ENCODE assay signal across 17 cellular contexts in the genomic region with DNA sequence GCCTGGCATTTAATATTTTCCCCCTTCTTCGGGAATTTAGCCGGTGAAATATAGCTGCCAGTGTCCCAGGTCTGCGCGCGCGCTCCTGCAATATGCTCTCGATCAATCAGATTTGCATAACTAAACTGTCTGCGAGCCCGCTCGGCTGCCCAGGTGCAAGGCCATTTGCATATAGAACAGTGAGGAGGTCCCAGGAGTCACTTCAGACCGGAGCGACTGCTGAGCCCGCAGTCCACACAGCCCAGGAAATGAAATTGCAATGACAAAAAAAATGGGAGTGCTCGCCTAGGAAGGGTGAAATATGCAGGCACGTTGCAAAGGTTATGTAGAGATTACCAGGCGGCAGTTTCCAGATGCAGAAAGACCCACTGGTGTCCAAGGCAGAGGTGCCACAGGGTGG.
A peak's percentile ranks its signal among the peaks of the same experiment; 100 is the strongest.
DNase-seq lines count a peak whose midpoint lies in the region; ATAC-seq, FAIRE-seq and TF ChIP-seq lines count a peak whose summit lies in the region.
"Had no signal": no experiment of that assay in that cellular context is flagged by ENCODE, and none has a peak within 500 bp of the region (broad histone marks: within the 10 kb centered on the region; RNA-seq: fewer than 3 reads in every experiment).

No MANE protein-coding gene starts in this region.

- 0 out of 2 replicates have a peak overlapping the region, but pooled peaks have one; percentile 9 for H3K4me2 ChIP-seq in GM12878 (ENCODE audit: control insufficient read depth, insufficient read depth)
- H3K4me2 ChIP-seq in neural cell (ENCODE audit: low read length) = peak overlapping the region; percentile 59

- ATAC-seq in GM19397 (IDR thresholded peaks at IDR 0.05; ENCODE audit: unreplicated experiment) (peak; percentile 79), HG03175 (IDR thresholded peaks at IDR 0.05; ENCODE audit: unreplicated experiment) (peak; percentile 66), GM12878 (no peak)
- ATAC-seq: activated CD4-positive, alpha-beta T cell treated with anti-CD3 and anti-CD28 coated beads for 36 hours; stimulated activated naive CD8-positive, alpha-beta T cell treated with anti-CD3 and anti-CD28 coated beads, Interleukin-15, Interleukin-2, amounts not matched to agents 100 U/mL and 50 U/mL, for 24 hours had no signal

- no peak overlapping the region for H3K9ac ChIP-seq in GM12878 (ENCODE audit: control insufficient read depth, insufficient read depth, low read length)
- peak overlapping the region; percentile 48 for H3K9ac ChIP-seq in neural cell (ENCODE audit: low read length)

- SMC1A ChIA-PET in GM12878 (lab: Charles Lee; ENCODE audit: uncharacterized antibody, unreplicated experiment) = no interaction called here

- no peaks in the 10 kb centered on the region for H3K79me2 ChIP-seq in GM12878 (ENCODE audit: control insufficient read depth, insufficient read depth, low read length)
- no peaks in the 10 kb centered on the region for H3K79me2 ChIP-seq in neural cell (replicated peaks; ENCODE audit: insufficient read depth, low read length)

- H3K27ac ChIP-seq in GM12878 (ENCODE audit: control insufficient read depth, insufficient read depth) (no peak overlapping the region), neural cell (ENCODE audit: low read length) (peak overlapping the region; percentile 72)
- H3K27ac ChIP-seq: uterus had no signal

- DNase-seq in GM12878 (ENCODE audit: low read depth, low spot score) (no peak), cortex of kidney (lab: John Stamatoyannopoulos, UW) (no peak), epidermal melanocyte (ENCODE audit: insufficient read length, low spot score) (no peak), activated T-cell treated with anti-CD3 and anti-CD28 coated beads for 4 hours (no peak)
- DNase-seq in activated CD4-positive, alpha-beta T cell treated with anti-CD3 and anti-CD28 coated beads, Interleukin-2, amount 50 U/mL, for 1 hour = no peak
- DNase-seq: activated CD4-positive, alpha-beta T cell treated with anti-CD3 and anti-CD28 coated beads for 36 hours; activated naive CD8-positive, alpha-beta T cell treated with anti-CD3 and anti-CD28 coated beads, Interleukin-2, amount 10 ng/mL, durations not matched to agents 7 days and 5 days; caudate nucleus; foreskin melanocyte; MG63; NCI-H2227 treated with DMSO at 0.1 percent for 48 hours; stimulated activated naive CD8-positive, alpha-beta T cell treated with anti-CD3 and anti-CD28 coated beads, Interleukin-15, Interleukin-2, amounts not matched to agents 100 U/mL and 50 U/mL, for 24 hours; uterus had no signal

- FAIRE-seq in GM12878 (lab: Jason Lieb, UNC) = no peak
- FAIRE-seq: HTR-8/SVneo had no signal

- H3K27me3 ChIP-seq in GM12878 (replicated peaks in 1 of 2; ENCODE audit: control insufficient read depth in 2 of 2, insufficient read depth in 2 of 2, low read length in 1 of 2) (no peaks in the 10 kb centered on the region; a peak in 1 of 4 replicates), neural cell (ENCODE audit: insufficient read depth, low read depth, low read length) (no peaks in the 10 kb centered on the region)
- H3K27me3 ChIP-seq: MG63, uterus had no signal

- H3K9me3 ChIP-seq in GM12878 (replicated peaks; ENCODE audit: control insufficient read depth, insufficient read depth, low read length) (no peaks in the 10 kb centered on the region; the same call in 1 of the 3 replicates), neural cell (ENCODE audit: low read length) (no peaks in the 10 kb centered on the region)
- H3K9me3 ChIP-seq: MG63, uterus had no signal

- TF ChIP-seq POLR2A in GM12878 (IDR thresholded peaks at IDR 0.05; ENCODE audit: low read depth, low read length) = no peak

- no peaks in the 10 kb centered on the region; the same call in 1 of the 2 replicates for H3K4me1 ChIP-seq in GM12878 (ENCODE audit: control insufficient read depth, insufficient read depth, low read length)
- H3K4me1 ChIP-seq: uterus had no signal

- TF ChIP-seq EP300 in GM12878 (IDR thresholded peaks at IDR 0.05; ENCODE audit: borderline replicate concordance in 1 of 2, control insufficient read depth in 1 of 2, low read depth in 2 of 2, low read length in 2 of 2) (no peak), neural cell (conservative IDR thresholded peaks at IDR 0.05; ENCODE audit: poor library complexity, severe bottlenecking) (no peak)

- POLR2A ChIA-PET in GM12878 (lab: Charles Lee) = no interaction called here

- no TSS peak for BruUV-seq in GM12878 (replicated peaks; lab: Mats Ljungman, UMichigan)

- no peaks in the 10 kb centered on the region for H3K36me3 ChIP-seq in GM12878 (ENCODE audit: control insufficient read depth in 2 of 2, insufficient read depth in 2 of 2, low read length in 1 of 2)
- no peaks in the 10 kb centered on the region for H3K36me3 ChIP-seq in neural cell (ENCODE audit: insufficient read depth, low read length)
- H3K36me3 ChIP-seq: MG63, uterus had no signal

- no peaks in the 10 kb centered on the region for H3F3A ChIP-seq in neural cell (ENCODE audit: insufficient read depth, low read length, poor library complexity, severe bottlenecking)

- intact Hi-C loops in GM12878 (cut with micrococcal nuclease; ENCODE audit: unreplicated experiment) = no loop called here

- H3K9me2 ChIP-seq in neural cell (ENCODE audit: insufficient read depth, low read length) = no peaks in the 10 kb centered on the region

- RAD21 ChIA-PET in GM12878 (lab: Charles Lee; ENCODE audit: unreplicated experiment) = no interaction called here

- TF ChIP-seq CTCF in GM12878 (IDR thresholded peaks at IDR 0.05 in 2 of 3, conservative IDR thresholded peaks at IDR 0.05 in 1 of 3; ENCODE audit: control insufficient read depth in 2 of 3, extremely low read depth in 1 of 3, insufficient read depth in 1 of 3, low read depth in 3 of 3, low read length in 3 of 3) (no peak), neural cell (IDR thresholded peaks at IDR 0.05; ENCODE audit: poor library complexity, severe bottlenecking) (no peak)

- no peaks in the 10 kb centered on the region for H4K20me1 ChIP-seq in GM12878 (ENCODE audit: control insufficient read depth, insufficient read depth)
- no peaks in the 10 kb centered on the region for H4K20me1 ChIP-seq in neural cell (ENCODE audit: insufficient read depth)

- H2AFZ ChIP-seq in GM12878 (ENCODE audit: control insufficient read depth, low read depth, low read length) = no peak overlapping the region
- peak overlapping the region; percentile 29 for H2AFZ ChIP-seq in neural cell (ENCODE audit: low read depth, low read length)

- in situ Hi-C loops in GM12878 (cut with MboI) = no loop called here

- WGBS in GM12878 (ENCODE audit: insufficient coverage, insufficient replicate concordance, low lambda C conversion rate, missing lambda C conversion rate) = 12% methylated on average over 16 of the region's 16 CpGs

- no peak for TF ChIP-seq RAD21 in GM12878 (IDR thresholded peaks at IDR 0.05; ENCODE audit: insufficient read depth, low read depth, low read length)
- no peak for TF ChIP-seq RAD21 in neural cell (conservative IDR thresholded peaks at IDR 0.05)

- H3K4me3 ChIP-seq in GM12878 = no peak overlapping the region
- H3K4me3 ChIP-seq in neural cell (ENCODE audit: low read length) = peak overlapping the region; percentile 52
- H3K4me3 ChIP-seq: MG63, uterus had no signal

- CTCF ChIA-PET in GM12878 (lab: Yijun Ruan, JAX) = no interaction called here

TF ChIP-seq in GM12878, 131 proteins besides CTCF, POLR2A, EP300 and RAD21 (continues in another document):
- TF ChIP-seq KDM1A (IDR thresholded peaks at IDR 0.05; ENCODE audit: borderline replicate concordance) (no peak), TAF1 (IDR thresholded peaks at IDR 0.05; ENCODE audit: borderline replicate concordance, low read depth, low read length) (no peak)

TF ChIP-seq in neural cell, 6 proteins besides CTCF, POLR2A, EP300 and RAD21:
- TF ChIP-seq SMC3 (conservative IDR thresholded peaks at IDR 0.05; ENCODE audit: poor library complexity) (no peak), EZH2 (IDR thresholded peaks at IDR 0.05; ENCODE audit: borderline replicate concordance, insufficient read depth, low read length, poor library complexity, severe bottlenecking) (no peak), MXI1 (conservative IDR thresholded peaks at IDR 0.05; ENCODE audit: poor library complexity, severe bottlenecking) (no peak), POLR2AphosphoS5 (IDR thresholded peaks at IDR 0.05) (no peak), TAF1 (IDR thresholded peaks at IDR 0.05; ENCODE audit: low read depth) (no peak)
- TF ChIP-seq, protein P1, sequence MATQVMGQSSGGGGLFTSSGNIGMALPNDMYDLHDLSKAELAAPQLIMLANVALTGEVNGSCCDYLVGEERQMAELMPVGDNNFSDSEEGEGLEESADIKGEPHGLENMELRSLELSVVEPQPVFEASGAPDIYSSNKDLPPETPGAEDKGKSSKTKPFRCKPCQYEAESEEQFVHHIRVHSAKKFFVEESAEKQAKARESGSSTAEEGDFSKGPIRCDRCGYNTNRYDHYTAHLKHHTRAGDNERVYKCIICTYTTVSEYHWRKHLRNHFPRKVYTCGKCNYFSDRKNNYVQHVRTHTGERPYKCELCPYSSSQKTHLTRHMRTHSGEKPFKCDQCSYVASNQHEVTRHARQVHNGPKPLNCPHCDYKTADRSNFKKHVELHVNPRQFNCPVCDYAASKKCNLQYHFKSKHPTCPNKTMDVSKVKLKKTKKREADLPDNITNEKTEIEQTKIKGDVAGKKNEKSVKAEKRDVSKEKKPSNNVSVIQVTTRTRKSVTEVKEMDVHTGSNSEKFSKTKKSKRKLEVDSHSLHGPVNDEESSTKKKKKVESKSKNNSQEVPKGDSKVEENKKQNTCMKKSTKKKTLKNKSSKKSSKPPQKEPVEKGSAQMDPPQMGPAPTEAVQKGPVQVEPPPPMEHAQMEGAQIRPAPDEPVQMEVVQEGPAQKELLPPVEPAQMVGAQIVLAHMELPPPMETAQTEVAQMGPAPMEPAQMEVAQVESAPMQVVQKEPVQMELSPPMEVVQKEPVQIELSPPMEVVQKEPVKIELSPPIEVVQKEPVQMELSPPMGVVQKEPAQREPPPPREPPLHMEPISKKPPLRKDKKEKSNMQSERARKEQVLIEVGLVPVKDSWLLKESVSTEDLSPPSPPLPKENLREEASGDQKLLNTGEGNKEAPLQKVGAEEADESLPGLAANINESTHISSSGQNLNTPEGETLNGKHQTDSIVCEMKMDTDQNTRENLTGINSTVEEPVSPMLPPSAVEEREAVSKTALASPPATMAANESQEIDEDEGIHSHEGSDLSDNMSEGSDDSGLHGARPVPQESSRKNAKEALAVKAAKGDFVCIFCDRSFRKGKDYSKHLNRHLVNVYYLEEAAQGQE (IDR thresholded peaks at IDR 0.05; ENCODE audit: borderline replicate concordance) = no peak
